In the genomic region with DNA sequence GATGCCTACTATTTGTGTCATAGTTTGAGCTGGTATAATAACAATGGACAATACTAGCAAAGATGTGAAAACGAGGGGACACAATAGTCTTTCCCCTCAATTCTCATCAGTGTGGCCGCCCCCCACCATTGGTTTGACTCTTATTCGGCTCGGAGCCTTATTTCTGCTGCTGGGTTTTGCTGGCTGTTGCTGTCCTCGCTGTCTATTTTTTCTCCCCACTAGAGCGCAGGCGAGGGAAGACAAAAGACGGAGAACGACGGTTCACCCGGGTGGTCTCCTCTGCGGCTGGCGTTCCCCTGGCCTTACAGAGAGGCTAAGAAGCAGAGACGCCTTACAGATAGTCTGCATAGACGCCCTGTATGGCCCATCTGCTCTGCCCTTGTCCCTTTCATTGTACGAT, we compare ENCODE assay signal across 16 cellular contexts. TPM values are rescaled to one million over a fixed set of nuclear protein-coding genes. Genes with fewer than 3 reads are reported as not detected.
DNase-seq lines count a peak whose midpoint lies in the region; ATAC-seq and TF ChIP-seq lines count a peak whose summit lies in the region.
"Had no signal": no experiment of that assay in that cellular context is flagged by ENCODE, and none has a peak within 500 bp of the region (broad histone marks: within the 10 kb centered on the region; RNA-seq: fewer than 3 reads in every experiment).

No MANE protein-coding gene starts in this region.

- no peak overlapping the region for H3K27ac ChIP-seq in BLaER1
- H3K27ac ChIP-seq in endodermal cell (ENCODE audit: low read depth, low read length) = no peak overlapping the region
- H3K27ac ChIP-seq: WERI-Rb-1 had no signal

- 0 out of 2 replicates have a peak overlapping the region, but pooled peaks have one; percentile 21 for H3K4me2 ChIP-seq in BLaER1
- H3K4me2 ChIP-seq: hepatocyte had no signal

- H4K20me1 ChIP-seq in BLaER1 = no peaks in the 10 kb centered on the region

- WGBS in endodermal cell (ENCODE audit: insufficient coverage in 1 of 2, insufficient read length in 1 of 2), 2 experiments = 89 to 93% methylated on average over 16 of the region's 16 CpGs

- DNase-seq in HFF-Myc (ENCODE audit: extremely low read depth, low read depth) (no peak), T1000 (lab: John Stamatoyannopoulos, UW) (peak; percentile 64), kidney epithelial cell (ENCODE audit: low read depth) (no peak), HK-2 (ENCODE audit: unreplicated experiment) (no peak), endodermal cell (no peak)
- DNase-seq: CD4-positive, CD25-positive, alpha-beta regulatory T cell; NCI-H2081; stimulated activated CD4-positive, alpha-beta T cell treated with anti-CD3 and anti-CD28 coated beads, Interleukin-2, amount 100 ng/mL, for 48 hours; WERI-Rb-1 had no signal

- H3K36me3 ChIP-seq in BLaER1 (no peaks in the 10 kb centered on the region), kidney epithelial cell (ENCODE audit: control insufficient read depth, insufficient read depth, low read length) (no peaks in the 10 kb centered on the region), endodermal cell (ENCODE audit: control insufficient read depth, insufficient read depth, low read length) (no peaks in the 10 kb centered on the region)
- H3K36me3 ChIP-seq: WERI-Rb-1 had no signal

- H3K9ac ChIP-seq in BLaER1 (no peak overlapping the region), endodermal cell (ENCODE audit: extremely low read depth, low read length, poor library complexity, severe bottlenecking) (no peak overlapping the region)

- no peak overlapping the region for H3K4me3 Mint-ChIP-seq in endodermal cell
- H3K4me3 Mint-ChIP-seq: CD4-positive, CD25-positive, alpha-beta regulatory T cell; naive thymus-derived CD8-positive, alpha-beta T cell had no signal

- H3K27me3 Mint-ChIP-seq in endodermal cell (ENCODE audit: insufficient read depth) = peaks cover 7% of the 10 kb centered on the region

- peaks cover 3% of the 10 kb centered on the region for H3K4me1 Mint-ChIP-seq in endodermal cell
- H3K4me1 Mint-ChIP-seq: CD4-positive, CD25-positive, alpha-beta regulatory T cell had no signal

- peaks cover 5% of the 10 kb centered on the region for H3K9me3 Mint-ChIP-seq in endodermal cell

- H3K4me3 ChIP-seq in BLaER1 = no peak overlapping the region
- no peak overlapping the region for H3K4me3 ChIP-seq in HFF-Myc (replicated peaks; ENCODE audit: low read depth, low read length)
- no peak overlapping the region for H3K4me3 ChIP-seq in kidney epithelial cell (ENCODE audit: low read depth, low read length)
- no peak overlapping the region for H3K4me3 ChIP-seq in endodermal cell (ENCODE audit: low read length)
- H3K4me3 ChIP-seq: hepatocyte had no signal

- H3K27me3 ChIP-seq in BLaER1 (no peaks in the 10 kb centered on the region), kidney epithelial cell (ENCODE audit: control insufficient read depth, insufficient read depth, low read length) (no peaks in the 10 kb centered on the region), endodermal cell (ENCODE audit: control insufficient read depth, insufficient read depth, low read length, poor library complexity, severe bottlenecking) (peaks cover 7% of the 10 kb centered on the region)
- H3K27me3 ChIP-seq: hepatocyte had no signal

- H3K4me1 ChIP-seq in BLaER1 (no peaks in the 10 kb centered on the region), endodermal cell (ENCODE audit: control insufficient read depth, insufficient read depth, low read length) (no peaks in the 10 kb centered on the region)

- H3K27ac Mint-ChIP-seq in endodermal cell = no peak overlapping the region
- H3K27ac Mint-ChIP-seq: activated naive CD4-positive, alpha-beta T cell treated with anti-CD3 and anti-CD28 coated beads, Interleukin-2, amount 50 U/mL, for 72 hours; CD4-positive, CD25-positive, alpha-beta regulatory T cell had no signal

- ATAC-seq in HG03135 (IDR thresholded peaks at IDR 0.05; ENCODE audit: unreplicated experiment) = no peak
- ATAC-seq in HG03378 (IDR thresholded peaks at IDR 0.05; ENCODE audit: unreplicated experiment) = no peak
- ATAC-seq: naive thymus-derived CD8-positive, alpha-beta T cell had no signal

- TF ChIP-seq CTCF in HFF-Myc (IDR thresholded peaks at IDR 0.05; ENCODE audit: low read depth, low read length, missing control alignments) (peak; percentile 49), kidney epithelial cell (IDR thresholded peaks at IDR 0.05; ENCODE audit: insufficient read depth, low read length, poor library complexity, severe bottlenecking) (peak; percentile 81), endodermal cell (conservative IDR thresholded peaks at IDR 0.05) (no peak)

- H3K36me3 Mint-ChIP-seq in endodermal cell (ENCODE audit: low read depth) = no peaks in the 10 kb centered on the region
- H3K36me3 Mint-ChIP-seq: activated naive CD4-positive, alpha-beta T cell treated with anti-CD3 and anti-CD28 coated beads, Interleukin-2, amount 50 U/mL, for 72 hours; CD4-positive, CD25-positive, alpha-beta regulatory T cell had no signal

- peaks cover 6% of the 10 kb centered on the region for H3K9me3 ChIP-seq in BLaER1
- H3K9me3 ChIP-seq in endodermal cell (ENCODE audit: control insufficient read depth, low read length) = no peaks in the 10 kb centered on the region

RNA-seq across cellular contexts. Expression of a gene that starts 19.4 kb away (rescaled TPM):
- 6.3 and 8.0 TPM in 2 replicates for total RNA-seq in kidney epithelial cell
- 1 to 10 TPM; 1.7 to 2.4 TPM for total RNA-seq in endodermal cell
- polyA plus RNA-seq in endodermal cell (2013, experiment 1 of 2) = 1.1 TPM
- 1.2 TPM for polyA plus RNA-seq in endodermal cell (2013, experiment 2 of 2)
- total RNA-seq: CD4-positive, CD25-positive, alpha-beta regulatory T cell; SK-MEL-5 had no signal
- polyA plus RNA-seq: CD4-positive, CD25-positive, alpha-beta regulatory T cell had no signal
